ENCODE assay signal across 9 cellular contexts in the genomic region with DNA sequence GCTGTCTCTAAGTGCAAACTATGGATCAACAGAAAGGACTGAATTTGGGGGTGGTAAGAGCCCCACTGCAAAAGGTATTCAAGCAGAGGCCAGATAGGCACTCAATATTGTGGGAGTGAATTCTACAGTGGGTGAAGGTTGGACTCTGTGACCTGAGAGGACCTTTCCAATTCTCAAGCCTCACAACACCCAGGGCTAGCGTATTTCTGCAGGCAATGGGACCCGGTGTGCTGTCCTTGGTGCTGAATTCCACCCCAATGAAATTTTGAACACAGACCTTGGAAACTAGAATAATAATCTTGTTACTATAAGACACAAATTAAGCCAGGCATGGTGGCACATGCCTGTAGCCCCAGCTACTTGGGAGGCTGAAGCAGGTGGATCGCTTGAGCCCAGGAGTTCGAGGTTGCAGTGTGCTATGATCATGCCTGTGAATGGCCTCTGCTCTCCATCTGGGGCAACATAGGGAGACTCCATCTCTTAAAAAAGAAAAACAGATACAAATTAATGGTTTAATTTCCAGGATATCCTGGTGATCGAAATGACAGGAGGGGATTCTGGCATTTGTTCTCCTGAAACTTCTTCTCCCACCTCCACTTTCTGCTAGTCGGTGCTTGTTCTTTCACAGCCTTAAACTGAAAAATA.
DNase-seq lines count a peak whose midpoint lies in the region; ATAC-seq and TF ChIP-seq lines count a peak whose summit lies in the region.
"Had no signal": no experiment of that assay in that cellular context is flagged by ENCODE, and none has a peak within 500 bp of the region (broad histone marks: within the 10 kb centered on the region; RNA-seq: fewer than 3 reads in every experiment).

No MANE protein-coding gene starts in this region.

- no peak overlapping the region for H2AFZ ChIP-seq in fibroblast of lung (ENCODE audit: low read length)

- H3K4me3 ChIP-seq in fibroblast of lung (replicated peaks in 1 of 4; ENCODE audit: control extremely low read depth in 1 of 4, insufficient read depth in 1 of 4, low read depth in 3 of 4, low read length in 4 of 4) (no peak overlapping the region), coronary artery (no peak overlapping the region)

- peaks cover 3% of the 10 kb centered on the region for H3K27me3 ChIP-seq in fibroblast of lung (ENCODE audit: control insufficient read depth, insufficient read depth, low read length)

- no peaks in the 10 kb centered on the region for H3K9me3 ChIP-seq in fibroblast of lung (ENCODE audit: control insufficient read depth, insufficient read depth, low read depth, low read length)

- H3K4me2 ChIP-seq in fibroblast of lung (ENCODE audit: extremely low read depth, insufficient read depth, low read length), result no peak overlapping the region

- DNase-seq in stimulated activated CD4-positive, alpha-beta T cell treated with anti-CD3 and anti-CD28 coated beads, Interleukin-12 subunit alpha, Interleukin-12 subunit beta, amount 100 ng/mL, for 48 hours (ENCODE audit: low read depth in 2 of 3, low spot score in 1 of 3), result peak in 2 of 3 donors; percentile 1 to 11
- no peak for DNase-seq in stimulated activated CD4-positive, alpha-beta T cell treated with anti-CD3 and anti-CD28 coated beads, Interleukin-4, amount 100 ng/mL, for 24 hours
- DNase-seq in RPMI7951 (ENCODE audit: low read depth) (peak; percentile 45), fibroblast of lung (ENCODE audit: low read depth in 2 of 2) (peak; percentile 21 to 38), globus pallidus (ENCODE audit: low spot score) (no peak), coronary artery (ENCODE audit: low spot score) (no peak), COR-L47 (lab: John Stamatoyannopoulos, UW) (no peak)

- H3K27ac ChIP-seq in fibroblast of lung (ENCODE audit: insufficient read depth, low read length) (no peak overlapping the region), coronary artery (no peak overlapping the region)

- H3K9ac ChIP-seq in fibroblast of lung (ENCODE audit: insufficient read depth, low read length), result no peak overlapping the region

- H3K79me2 ChIP-seq in fibroblast of lung (ENCODE audit: control insufficient read depth, insufficient read depth, low read length), result no peaks in the 10 kb centered on the region

- no peaks in the 10 kb centered on the region for H4K20me1 ChIP-seq in fibroblast of lung (ENCODE audit: control insufficient read depth, extremely low read depth, insufficient read depth, low read length)

- no peaks in the 10 kb centered on the region for H3K4me1 ChIP-seq in fibroblast of lung (ENCODE audit: control insufficient read depth, extremely low read depth, insufficient read depth, low read length)

- ATAC-seq in HG03139 (IDR thresholded peaks at IDR 0.05; ENCODE audit: unreplicated experiment), result no peak
- ATAC-seq: naive thymus-derived CD8-positive, alpha-beta T cell had no signal

- TF ChIP-seq CTCF in fibroblast of lung (conservative IDR thresholded peaks at IDR 0.05 in 1 of 2, IDR thresholded peaks at IDR 0.05 in 1 of 2; ENCODE audit: low read depth in 1 of 2, low read length in 2 of 2) (no peak), coronary artery (IDR thresholded peaks at IDR 0.05) (no peak)

- no peaks in the 10 kb centered on the region for H3K36me3 ChIP-seq in fibroblast of lung (ENCODE audit: control insufficient read depth, insufficient read depth, low read length)

Comparison
In these comparisons a context has a peak if more than half of its experiments do, and no peak if none do; other contexts are left out.
1. DNase-seq: peak in stimulated activated CD4-positive, alpha-beta T cell treated with anti-CD3 and anti-CD28 coated beads, Interleukin-12 subunit alpha, Interleukin-12 subunit beta, amount 100 ng/mL, for 48 hours (2 of 3), RPMI7951 (single experiment) and fibroblast of lung (2 of 2); none in stimulated activated CD4-positive, alpha-beta T cell treated with anti-CD3 and anti-CD28 coated beads, Interleukin-4, amount 100 ng/mL, for 24 hours (single experiment), globus pallidus (single experiment), coronary artery (single experiment) and COR-L47 (single experiment).